Comparison of ENCODE assay signal across 8 cellular contexts in the genomic region with DNA sequence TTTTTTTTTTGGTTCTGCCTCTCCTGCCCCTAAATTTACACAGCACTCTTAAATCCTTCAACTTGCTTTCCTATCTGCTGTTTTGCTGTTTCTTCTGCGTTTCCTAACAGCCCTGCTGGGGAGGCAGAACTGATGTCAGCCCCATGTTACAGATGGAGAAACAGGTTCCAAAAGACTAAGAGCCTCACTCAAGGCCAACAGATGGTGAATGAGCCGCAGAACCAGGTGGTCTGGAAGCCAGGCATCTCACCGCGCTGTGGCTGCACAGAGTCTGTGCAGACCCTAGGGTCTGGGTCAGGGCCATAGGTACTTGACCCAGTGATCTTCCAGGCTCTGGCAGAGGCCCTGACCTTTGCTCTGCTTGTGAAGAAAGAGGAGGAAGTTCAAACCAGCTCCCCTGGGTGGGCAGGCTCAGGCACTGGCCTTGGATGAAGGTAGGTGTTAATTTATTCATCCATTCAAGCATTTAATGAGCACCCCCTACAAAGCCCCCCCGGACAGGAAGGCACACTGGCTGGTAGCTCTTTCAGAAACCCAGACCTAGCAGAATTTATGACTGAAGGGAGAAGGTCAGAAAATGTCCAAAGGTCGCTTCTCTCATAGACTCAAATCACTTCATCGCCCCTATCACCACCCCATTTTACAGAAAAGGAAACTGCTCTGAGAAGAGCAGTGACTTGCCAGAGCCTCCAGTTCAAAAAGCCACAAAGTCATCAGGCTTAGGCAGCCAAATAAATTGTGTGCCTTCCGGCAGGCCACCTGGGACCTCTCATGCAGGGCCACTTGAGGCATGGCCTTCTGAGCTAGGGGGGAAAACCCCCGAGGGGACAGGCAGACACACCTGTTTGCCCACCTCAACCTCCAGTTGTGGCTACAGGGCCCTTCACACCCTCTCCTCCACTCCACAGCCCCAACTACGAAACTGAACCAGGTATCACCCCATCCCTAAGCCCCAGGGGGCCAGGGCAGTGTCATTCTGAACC. TPM values are rescaled to one million over a fixed set of nuclear protein-coding genes. Genes with fewer than 3 reads are reported as not detected.
DNase-seq lines count a peak whose midpoint lies in the region; ATAC-seq and TF ChIP-seq lines count a peak whose summit lies in the region.
"Had no signal": no experiment of that assay in that cellular context is flagged by ENCODE, and none has a peak within 500 bp of the region (broad histone marks: within the 10 kb centered on the region; RNA-seq: fewer than 3 reads in every experiment).

No MANE protein-coding gene starts in this region.

- no peak for TF ChIP-seq POLR2A in adrenal gland (IDR thresholded peaks at IDR 0.05)

- POLR2A ChIA-PET in HEK293T (lab: Yijun Ruan, JAX): no interaction called here

- 73 to 78% (median 76%) methylated on average over 8 to 10 of the region's 10 CpGs for WGBS in adrenal gland, 4 donors

- H3K9me3 Mint-ChIP-seq in stimulated activated memory B cell treated with anti-CD40 and anti-IgM and Interleukin-4, amounts not matched to agents 10 μg/mL and 1 μg/mL and 100 μg/mL, for 72 hours: no peaks in the 10 kb centered on the region
- H3K9me3 Mint-ChIP-seq: mesothelial cell of epicardium had no signal

- no peak overlapping the region for H3K4me3 ChIP-seq in adrenal gland

- H3K27ac ChIP-seq in adrenal gland: peak overlapping the region in 3 of 5 donors; percentile 8 to 78 (median 57)

- intact Hi-C loops in adrenal gland (cut with DNase I): no loop called here

- no peaks in the 10 kb centered on the region for H3K36me3 ChIP-seq in adrenal gland (replicated peaks in 1 of 2)

- H3K27me3 Mint-ChIP-seq in stimulated activated memory B cell treated with anti-CD40 and anti-IgM and Interleukin-4, amounts not matched to agents 10 μg/mL and 1 μg/mL and 100 μg/mL, for 72 hours: peaks cover 3% of the 10 kb centered on the region

- H3K27me3 ChIP-seq in adrenal gland: no peaks in the 10 kb centered on the region

- H3K4me1 Mint-ChIP-seq in stimulated activated memory B cell treated with anti-CD40 and anti-IgM and Interleukin-4, amounts not matched to agents 10 μg/mL and 1 μg/mL and 100 μg/mL, for 72 hours: peaks cover 36% of the 10 kb centered on the region

- DNase-seq in adrenal gland (peak in 1 of 7 donors; percentile 51), HEK293T (ENCODE audit: extremely low spot score) (no peak), NOMO-1 treated with DMSO at 0.1 percent for 48 hours (lab: John Stamatoyannopoulos, UW; ENCODE audit: unreplicated experiment) (no peak), hepatic stellate cell (ENCODE audit: low spot score) (no peak)

- CTCF ChIA-PET in HEK293T (lab: Yijun Ruan, JAX): interaction anchor here (0.7 kb wide), 1 partner anchor 18 kb away, joined by 4 read pairs; no protein-coding TSS in a partner anchor

- H3K4me1 ChIP-seq in adrenal gland (replicated peaks in 1 of 2): peaks cover 7 to 13% of the 10 kb centered on the region in 2 donors

- H3K27ac Mint-ChIP-seq in stimulated activated memory B cell treated with anti-CD40 and anti-IgM and Interleukin-4, amounts not matched to agents 10 μg/mL and 1 μg/mL and 100 μg/mL, for 72 hours: peak overlapping the region; percentile 80
- H3K27ac Mint-ChIP-seq: mesothelial cell of epicardium had no signal

- peaks cover 26% of the 10 kb centered on the region for H3K36me3 Mint-ChIP-seq in stimulated activated memory B cell treated with anti-CD40 and anti-IgM and Interleukin-4, amounts not matched to agents 10 μg/mL and 1 μg/mL and 100 μg/mL, for 72 hours
- H3K36me3 Mint-ChIP-seq: mesothelial cell of epicardium had no signal

- H3K9me3 ChIP-seq in adrenal gland (replicated peaks in 1 of 3): no peaks in the 10 kb centered on the region

- TF ChIP-seq CTCF in adrenal gland (IDR thresholded peaks at IDR 0.05): no peak

- ATAC-seq in GM18868 (IDR thresholded peaks at IDR 0.05; ENCODE audit: unreplicated experiment) (peak; percentile 31), HG02610 (IDR thresholded peaks at IDR 0.05; ENCODE audit: unreplicated experiment) (peak; percentile 34)
- ATAC-seq in stimulated activated memory B cell treated with anti-CD40 and anti-IgM and Interleukin-4, amounts not matched to agents 10 μg/mL and 1 μg/mL and 100 μg/mL, for 72 hours: peak; percentile 80

- peak overlapping the region; percentile 66 for H3K4me3 Mint-ChIP-seq in stimulated activated memory B cell treated with anti-CD40 and anti-IgM and Interleukin-4, amounts not matched to agents 10 μg/mL and 1 μg/mL and 100 μg/mL, for 72 hours
- H3K4me3 Mint-ChIP-seq: mesothelial cell of epicardium had no signal

TF ChIP-seq in HEK293T, 16 proteins besides CTCF, POLR2A, EP300 and RAD21:
- TF ChIP-seq CTBP1 (IDR thresholded peaks at IDR 0.05; ENCODE audit: borderline replicate concordance) (no peak), L3MBTL2 (conservative IDR thresholded peaks at IDR 0.05) (no peak), ARNT (IDR thresholded peaks at IDR 0.05) (no peak), ELF4 (IDR thresholded peaks at IDR 0.05) (no peak), LEF1 (IDR thresholded peaks at IDR 0.05; ENCODE audit: borderline replicate concordance) (no peak), ZNF384 (IDR thresholded peaks at IDR 0.05) (no peak), PKNOX1 (IDR thresholded peaks at IDR 0.05) (no peak), FOXM1 (IDR thresholded peaks at IDR 0.05; ENCODE audit: borderline replicate concordance) (no peak), SUZ12 (IDR thresholded peaks at IDR 0.05) (no peak), NFRKB (IDR thresholded peaks at IDR 0.05) (no peak), HDGF (IDR thresholded peaks at IDR 0.05; ENCODE audit: borderline replicate concordance) (no peak)

RNA-seq across cellular contexts. Expression of gene CHDH, which starts 2.7 kb away (rescaled TPM):
- total RNA-seq in adrenal gland: 10 to 100 TPM in 4 of 8 donors, 1 to 10 TPM in 4; 3.5 to 29.6 (median 8.5) TPM
- polyA plus RNA-seq in adrenal gland: 1 to 10 TPM; 1.1 to 6.0 (median 3.0) TPM

RNA-seq across cellular contexts. Expression of gene IL17RB, which starts 2.9 kb away (rescaled TPM):
- total RNA-seq in adrenal gland: 10 to 100 TPM in 1 of 8 donors, 1 to 10 TPM in 5, under 1 TPM in 2; 0.35 to 12.0 (median 2.1) TPM
- 1 to 10 TPM in 2 of 3 donors, under 1 TPM in 1; 0.70 to 7.0 (median 4.9) TPM for polyA plus RNA-seq in adrenal gland

RNA-seq across cellular contexts. Expression of gene ACTR8, which starts 38.5 kb away (rescaled TPM):
- 10 to 100 TPM in 7 of 8 donors, 1 to 10 TPM in 1; 5.8 to 26.0 (median 21.9) TPM for total RNA-seq in adrenal gland
- 10 to 100 TPM; 17.8 to 20.4 (median 18.9) TPM for polyA plus RNA-seq in adrenal gland

RNA-seq across cellular contexts. Expression of gene SELENOK, which starts 48.2 kb away (rescaled TPM):
- 100 to 1,000 TPM in 1 of 8 donors, 10 to 100 TPM in 7; 36.2 to 116 (median 58.4) TPM for total RNA-seq in adrenal gland
- polyA plus RNA-seq in adrenal gland: 100 to 1,000 TPM; 112 to 203 (median 123) TPM
